Comparison of ENCODE assay signal across 8 cellular contexts in the genomic region with DNA sequence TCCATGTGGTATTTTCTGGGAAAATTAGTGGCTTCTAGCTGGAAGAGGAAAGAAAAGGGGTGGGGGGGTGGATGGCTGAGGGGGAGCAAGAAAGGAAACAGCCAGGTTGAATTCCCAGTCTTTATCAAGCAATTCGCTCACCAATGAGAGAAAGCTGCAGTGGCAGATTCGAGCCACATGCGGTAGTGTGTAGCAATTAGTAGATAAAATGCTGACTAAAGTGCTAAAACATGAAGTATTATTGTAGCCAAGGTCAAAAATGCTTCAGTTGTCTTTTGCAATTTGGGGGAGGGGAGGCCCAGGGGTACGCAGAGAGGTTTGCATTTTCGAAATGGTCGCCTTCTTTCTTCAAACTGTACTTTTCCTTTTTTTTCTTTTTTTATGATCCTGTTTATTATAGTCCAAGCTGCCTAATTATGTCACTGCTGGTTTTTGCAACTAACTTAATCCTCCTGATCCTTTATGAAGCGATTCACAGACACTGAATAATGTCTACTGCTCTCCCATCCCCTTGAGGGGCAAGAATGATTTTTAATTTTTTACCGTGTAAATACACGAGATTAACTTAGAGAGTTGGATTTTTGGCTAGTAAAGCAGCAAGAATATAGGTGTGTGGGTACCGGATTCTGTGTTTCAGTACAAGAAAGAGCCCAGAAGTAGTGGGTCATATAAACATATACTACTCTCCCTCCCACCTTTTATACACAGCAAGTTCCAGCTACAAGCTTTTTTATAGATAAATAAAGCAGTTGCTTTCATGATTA. TPM values are rescaled to one million over a fixed set of nuclear protein-coding genes. Genes with fewer than 3 reads are reported as not detected.
DNase-seq lines count a peak whose midpoint lies in the region; ATAC-seq and TF ChIP-seq lines count a peak whose summit lies in the region.

No MANE protein-coding gene starts in this region.

- H3K23ac ChIP-seq in neuronal stem cell (ENCODE audit: low read depth, low read length, poor library complexity): no peak overlapping the region

- H3K4ac ChIP-seq in neuronal stem cell (ENCODE audit: low read length): no peak overlapping the region

- no peak overlapping the region for H4K8ac ChIP-seq in neuronal stem cell (ENCODE audit: low read depth, low read length)

- peak overlapping the region; percentile 20 to 96 (median 59) for H3K4me3 Mint-ChIP-seq in CD4-positive, CD25-positive, alpha-beta regulatory T cell
- peak overlapping the region; percentile 73 for H3K4me3 Mint-ChIP-seq in activated T-helper 2 cell treated with anti-CD3 and anti-CD28 coated beads, Interferon-gamma antibody, Interleukin-2, Interleukin-4, amounts not matched to agents 10 μg/mL and 5 μg/mL and 100 μg/mL, durations not matched to agents 14 hours and 24 hours and 36 hours (ENCODE audit: low read depth)
- peak overlapping the region; percentile 92 for H3K4me3 Mint-ChIP-seq in glutamatergic neuron (ENCODE audit: unreplicated experiment)

- peak overlapping the region; percentile 88 for H3K4me2 ChIP-seq in neuronal stem cell (ENCODE audit: insufficient read depth, low read length, poor library complexity, severe bottlenecking)

- peak overlapping the region; percentile 95 for H3K27ac ChIP-seq in CD4-positive, CD25-positive, alpha-beta regulatory T cell (ENCODE audit: insufficient read depth, low read length, poor library complexity, severe bottlenecking)
- H3K27ac ChIP-seq in HUES48 (ENCODE audit: low read depth, low read length) (no peak overlapping the region), neuronal stem cell (replicated peaks; ENCODE audit: low read length) (no peak overlapping the region)

- H3K79me1 ChIP-seq in neuronal stem cell (ENCODE audit: low read depth, low read length): no peaks in the 10 kb centered on the region

- H3K4me3 ChIP-seq in CD4-positive, CD25-positive, alpha-beta regulatory T cell (ENCODE audit: low read depth, low read length): peak overlapping the region; percentile 15
- H3K4me3 ChIP-seq in HUES48 (ENCODE audit: low read depth, low read length) (peak overlapping the region; percentile 58), neuronal stem cell (ENCODE audit: low read length in 2 of 2) (peak overlapping the region; percentile 38 to 71)

- no peak for ATAC-seq in CD4-positive, CD25-positive, alpha-beta regulatory T cell (ENCODE audit: low read depth in 2 of 2)
- ATAC-seq in GM21723 (IDR thresholded peaks at IDR 0.05; ENCODE audit: unreplicated experiment) (no peak), GM18868 (IDR thresholded peaks at IDR 0.05; ENCODE audit: unreplicated experiment) (no peak)

- intact Hi-C loops in activated T-helper 2 cell treated with anti-CD3 and anti-CD28 coated beads, Interferon-gamma antibody, Interleukin-2, Interleukin-4, amounts not matched to agents 10 μg/mL and 5 μg/mL and 100 μg/mL, durations not matched to agents 14 hours and 24 hours and 36 hours (cut with micrococcal nuclease): loop anchor here (1.0 to 5.0 kb wide), 2 partner anchors 16 to 1369 kb away; no protein-coding TSS in a partner anchor

- no peak overlapping the region for H2BK120ac ChIP-seq in neuronal stem cell (ENCODE audit: low read depth, low read length)

- H2BK15ac ChIP-seq in neuronal stem cell (ENCODE audit: low read length): peak overlapping the region; percentile 66

- H2BK12ac ChIP-seq in neuronal stem cell (ENCODE audit: low read length): no peak overlapping the region

- H3K4me1 Mint-ChIP-seq in CD4-positive, CD25-positive, alpha-beta regulatory T cell: peaks cover 13 to 34% (median 26%) of the 10 kb centered on the region in 4 donors
- H3K4me1 Mint-ChIP-seq in activated T-helper 2 cell treated with anti-CD3 and anti-CD28 coated beads, Interferon-gamma antibody, Interleukin-2, Interleukin-4, amounts not matched to agents 10 μg/mL and 5 μg/mL and 100 μg/mL, durations not matched to agents 14 hours and 24 hours and 36 hours (ENCODE audit: low read depth): peaks cover 42% of the 10 kb centered on the region
- peaks cover 36% of the 10 kb centered on the region for H3K4me1 Mint-ChIP-seq in glutamatergic neuron (ENCODE audit: low read depth, unreplicated experiment)

- DNase-seq in CD4-positive, CD25-positive, alpha-beta regulatory T cell: peak in 2 of 3 donors; percentile 16 to 30
- DNase-seq in activated T-helper 2 cell treated with anti-CD3 and anti-CD28 coated beads, Interferon-gamma antibody, Interleukin-2, Interleukin-4, amounts not matched to agents 10 μg/mL and 5 μg/mL and 100 μg/mL, durations not matched to agents 14 hours and 24 hours and 36 hours (ENCODE audit: low spot score): no peak
- DNase-seq in glutamatergic neuron: no peak
- DNase-seq in neuronal stem cell (ENCODE audit: low spot score): no peak
- DNase-seq in NCI-H1048 (lab: John Stamatoyannopoulos, UW): no peak

- H2AK5ac ChIP-seq in neuronal stem cell (ENCODE audit: low read depth, low read length): no peak overlapping the region

- no peak overlapping the region for H2BK5ac ChIP-seq in neuronal stem cell (ENCODE audit: low read length)

- no peak for TF ChIP-seq CTCF in glutamatergic neuron (IDR thresholded peaks at IDR 0.05; ENCODE audit: partially characterized antibody, unreplicated experiment)

- peak overlapping the region in 1 of 3 donors; percentile 93 for H3K27ac Mint-ChIP-seq in CD4-positive, CD25-positive, alpha-beta regulatory T cell
- H3K27ac Mint-ChIP-seq in activated T-helper 2 cell treated with anti-CD3 and anti-CD28 coated beads, Interferon-gamma antibody, Interleukin-2, Interleukin-4, amounts not matched to agents 10 μg/mL and 5 μg/mL and 100 μg/mL, durations not matched to agents 14 hours and 24 hours and 36 hours: peak overlapping the region; percentile 46
- no peak overlapping the region for H3K27ac Mint-ChIP-seq in glutamatergic neuron (ENCODE audit: unreplicated experiment)

- H3K4me1 ChIP-seq in CD4-positive, CD25-positive, alpha-beta regulatory T cell (ENCODE audit: control insufficient read depth, insufficient read depth, low read length, poor library complexity, severe bottlenecking): peaks cover 38% of the 10 kb centered on the region
- H3K4me1 ChIP-seq in HUES48 (ENCODE audit: control insufficient read depth, insufficient read depth, low read length): peaks cover 24% of the 10 kb centered on the region
- peaks cover 4 to 5% of the 10 kb centered on the region in 2 donors for H3K4me1 ChIP-seq in neuronal stem cell (ENCODE audit: control insufficient read depth in 2 of 2, insufficient read depth in 1 of 2, low read depth in 1 of 2, low read length in 2 of 2)

- no peak overlapping the region for H4K91ac ChIP-seq in neuronal stem cell (ENCODE audit: low read depth, low read length, poor library complexity)

- no peaks in the 10 kb centered on the region for H3K9me3 ChIP-seq in CD4-positive, CD25-positive, alpha-beta regulatory T cell (ENCODE audit: control insufficient read depth in 2 of 2, low read length in 2 of 2)
- H3K9me3 ChIP-seq in HUES48 (ENCODE audit: control insufficient read depth, insufficient read depth, low read length): no peaks in the 10 kb centered on the region
- no peaks in the 10 kb centered on the region for H3K9me3 ChIP-seq in neuronal stem cell (replicated peaks in 1 of 2; ENCODE audit: control insufficient read depth in 2 of 2, insufficient read depth in 1 of 2, low read depth in 1 of 2, low read length in 2 of 2)

- H3K9ac ChIP-seq in HUES48 (ENCODE audit: low read depth, low read length) (no peak overlapping the region), neuronal stem cell (ENCODE audit: low read depth, low read length, poor library complexity) (no peak overlapping the region)

- no CpG with 5 or more reads among the region's 10 CpGs for WGBS in neuronal stem cell (ENCODE audit: extremely low coverage in 2 of 2, insufficient read length in 2 of 2, insufficient replicate concordance in 1 of 2), 2 donors

- peaks cover 6% of the 10 kb centered on the region for H3K27me3 Mint-ChIP-seq in CD4-positive, CD25-positive, alpha-beta regulatory T cell
- no peaks in the 10 kb centered on the region for H3K27me3 Mint-ChIP-seq in activated T-helper 2 cell treated with anti-CD3 and anti-CD28 coated beads, Interferon-gamma antibody, Interleukin-2, Interleukin-4, amounts not matched to agents 10 μg/mL and 5 μg/mL and 100 μg/mL, durations not matched to agents 14 hours and 24 hours and 36 hours (ENCODE audit: low read depth)
- peaks cover 9% of the 10 kb centered on the region for H3K27me3 Mint-ChIP-seq in glutamatergic neuron (ENCODE audit: unreplicated experiment)

- H3K36me3 Mint-ChIP-seq in CD4-positive, CD25-positive, alpha-beta regulatory T cell: no peaks in the 10 kb centered on the region
- H3K36me3 Mint-ChIP-seq in activated T-helper 2 cell treated with anti-CD3 and anti-CD28 coated beads, Interferon-gamma antibody, Interleukin-2, Interleukin-4, amounts not matched to agents 10 μg/mL and 5 μg/mL and 100 μg/mL, durations not matched to agents 14 hours and 24 hours and 36 hours (ENCODE audit: low read depth): peaks cover 5% of the 10 kb centered on the region
- no peaks in the 10 kb centered on the region for H3K36me3 Mint-ChIP-seq in glutamatergic neuron (ENCODE audit: unreplicated experiment)

- no peaks in the 10 kb centered on the region for H3K9me3 Mint-ChIP-seq in CD4-positive, CD25-positive, alpha-beta regulatory T cell
- no peaks in the 10 kb centered on the region for H3K9me3 Mint-ChIP-seq in activated T-helper 2 cell treated with anti-CD3 and anti-CD28 coated beads, Interferon-gamma antibody, Interleukin-2, Interleukin-4, amounts not matched to agents 10 μg/mL and 5 μg/mL and 100 μg/mL, durations not matched to agents 14 hours and 24 hours and 36 hours
- H3K9me3 Mint-ChIP-seq in glutamatergic neuron (ENCODE audit: unreplicated experiment): peaks cover 12% of the 10 kb centered on the region

- peak overlapping the region; percentile 93 for H2AFZ ChIP-seq in neuronal stem cell (ENCODE audit: low read length)

- no peak overlapping the region for H3K14ac ChIP-seq in neuronal stem cell (ENCODE audit: low read length)

- no peaks in the 10 kb centered on the region for H3K36me3 ChIP-seq in CD4-positive, CD25-positive, alpha-beta regulatory T cell (ENCODE audit: control insufficient read depth, insufficient read depth, low read length)
- H3K36me3 ChIP-seq in HUES48 (ENCODE audit: control insufficient read depth, insufficient read depth, low read length) (no peaks in the 10 kb centered on the region), neuronal stem cell (replicated peaks in 1 of 2; ENCODE audit: control insufficient read depth in 2 of 2, insufficient read depth in 2 of 2, low read length in 2 of 2) (no peaks in the 10 kb centered on the region)

- no peaks in the 10 kb centered on the region for H3K27me3 ChIP-seq in CD4-positive, CD25-positive, alpha-beta regulatory T cell (ENCODE audit: control insufficient read depth, insufficient read depth, low read length)
- H3K27me3 ChIP-seq in HUES48 (ENCODE audit: control insufficient read depth, insufficient read depth, low read length) (peaks cover 45% of the 10 kb centered on the region), neuronal stem cell (ENCODE audit: control insufficient read depth in 3 of 3, insufficient read depth in 3 of 3, low read depth in 1 of 3, low read length in 3 of 3) (peaks cover 0 to 10% (median 0%) of the 10 kb centered on the region in 3 experiments)

- H3K18ac ChIP-seq in neuronal stem cell (ENCODE audit: low read length): no peak overlapping the region

RNA-seq across cellular contexts. Expression of a gene that starts 3.6 kb away (rescaled TPM):
- 169 TPM for total RNA-seq in CD4-positive, CD25-positive, alpha-beta regulatory T cell
- polyA plus RNA-seq in CD4-positive, CD25-positive, alpha-beta regulatory T cell: 10 to 100 TPM; 58.1 to 67.2 (median 62.5) TPM
- total RNA-seq in activated T-helper 2 cell treated with anti-CD3 and anti-CD28 coated beads, Interferon-gamma antibody, Interleukin-2, Interleukin-4, amounts not matched to agents 10 μg/mL and 5 μg/mL and 100 μg/mL, durations not matched to agents 14 hours and 24 hours and 36 hours: 34.9 and 35.7 TPM in 2 replicates
- 1.1 TPM for total RNA-seq in glutamatergic neuron (ENCODE audit: unreplicated experiment)
- polyA plus RNA-seq in neuronal stem cell (2013, experiment 1 of 2): 1.8 TPM
- 1.8 TPM for polyA plus RNA-seq in neuronal stem cell (2013, experiment 2 of 2)

Comparison
In these comparisons a context has a peak if more than half of its experiments do, and no peak if none do; other contexts are left out.
1. DNase-seq: peak in CD4-positive, CD25-positive, alpha-beta regulatory T cell (2 of 3); none in activated T-helper 2 cell treated with anti-CD3 and anti-CD28 coated beads, Interferon-gamma antibody, Interleukin-2, Interleukin-4, amounts not matched to agents 10 μg/mL and 5 μg/mL and 100 μg/mL, durations not matched to agents 14 hours and 24 hours and 36 hours (single experiment), glutamatergic neuron (single experiment), neuronal stem cell (single experiment) and NCI-H1048 (single experiment).
2. RNA of a gene that starts 3.6 kb away (total RNA-seq): 169 TPM in CD4-positive, CD25-positive, alpha-beta regulatory T cell (single experiment) and 34.9 to 35.7 TPM in activated T-helper 2 cell treated with anti-CD3 and anti-CD28 coated beads, Interferon-gamma antibody, Interleukin-2, Interleukin-4, amounts not matched to agents 10 μg/mL and 5 μg/mL and 100 μg/mL, durations not matched to agents 14 hours and 24 hours and 36 hours; 1.1 TPM in glutamatergic neuron (single experiment); every median in the first group is over 10 times any median in the second.
3. Peak in every context shown above with its lines, with median percentiles within 50 percentile points of each other: H3K4me3 ChIP-seq and H3K4me3 Mint-ChIP-seq.